ENCODE assay signal across 9 cellular contexts in the genomic region with DNA sequence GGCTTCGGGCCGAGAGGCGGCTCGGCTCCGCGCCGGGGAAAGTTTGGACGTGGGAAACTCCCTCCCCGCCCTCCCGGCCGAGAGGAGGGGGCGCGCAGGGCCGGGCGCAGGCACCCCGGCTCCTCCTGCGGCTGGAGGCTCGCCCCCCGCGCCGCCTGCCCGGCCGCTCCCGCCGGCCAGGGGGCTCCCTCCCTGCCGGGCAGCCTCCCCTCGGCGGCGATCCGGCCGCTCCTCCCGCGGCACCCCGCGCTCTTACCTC. TPM values are rescaled to one million over a fixed set of nuclear protein-coding genes. Genes with fewer than 3 reads are reported as not detected.
DNase-seq lines count a peak whose midpoint lies in the region; ATAC-seq and TF ChIP-seq lines count a peak whose summit lies in the region.
"Had no signal": no experiment of that assay in that cellular context is flagged by ENCODE, and none has a peak within 500 bp of the region (broad histone marks: within the 10 kb centered on the region; RNA-seq: fewer than 3 reads in every experiment).

No MANE protein-coding gene starts in this region.

- no peak overlapping the region for H2AFZ ChIP-seq in OCI-LY7 (ENCODE audit: low read length)

- no peaks in the 10 kb centered on the region for H4K20me1 ChIP-seq in OCI-LY7 (ENCODE audit: insufficient read depth, low read length)

- TF ChIP-seq POLR2A in spleen (IDR thresholded peaks at IDR 0.05) = no peak
- no peak for TF ChIP-seq POLR2A in GM18505 (IDR thresholded peaks at IDR 0.05; ENCODE audit: borderline replicate concordance, extremely low read depth, insufficient read depth, insufficient read length)

- POLR2A ChIA-PET in OCI-LY7 (lab: Charles Lee) = no interaction called here

- intact Hi-C loops in OCI-LY7 (cut with micrococcal nuclease; ENCODE audit: unreplicated experiment) = loop anchor here (1.0 to 2.0 kb wide), 2 partner anchors 41 to 103 kb away; no protein-coding TSS in a partner anchor
- intact Hi-C loops in spleen (cut with DNase I; ENCODE audit: low total_unique reads) = loop anchor here (5.0 kb wide), 1 partner anchor 176 kb away; no protein-coding TSS in a partner anchor
- intact Hi-C loops in mucosa of descending colon (cut with DNase I, micrococcal nuclease) = no loop called here

- WGBS in iPS DF 6.9 (ENCODE audit: insufficient coverage, insufficient read length) = no CpG with 5 or more reads among the region's 35 CpGs
- 0 to 1% (median 0%) methylated on average over 4 to 35 of the region's 35 CpGs; no CpG with 5 or more reads in 1 of the 5 donors for WGBS in spleen, 5 donors

- ATAC-seq in GM18505 (IDR thresholded peaks at IDR 0.05; ENCODE audit: unreplicated experiment) (no peak), mucosa of descending colon (no peak)

- BruUV-seq in OCI-LY7 (replicated peaks; lab: Mats Ljungman, UMichigan) = no TSS peak

- no peaks in the 10 kb centered on the region for H3K79me2 ChIP-seq in OCI-LY7 (ENCODE audit: insufficient read depth, low read depth, low read length)

- DNase-seq in GM13977 (ENCODE audit: low spot score) (peak; percentile 67), OCI-LY7 (ENCODE audit: low spot score) (no peak), iPS DF 6.9 (ENCODE audit: low read depth, low spot score) (no peak), spleen (no peak), mucosa of descending colon (no peak), HuH-7.5 (ENCODE audit: low spot score) (no peak)
- DNase-seq in stimulated activated CD4-positive, alpha-beta T cell treated with anti-CD3 and anti-CD28 coated beads, Interleukin-4, amount 100 ng/mL, for 24 hours = no peak
- DNase-seq: SHP77 treated with DMSO at 0.1 percent for 48 hours had no signal

- H3K36me3 ChIP-seq in OCI-LY7 (ENCODE audit: insufficient read depth, low read length) = no peaks in the 10 kb centered on the region
- H3K36me3 ChIP-seq in iPS DF 6.9 (ENCODE audit: control insufficient read depth, insufficient read depth, low read length) = no peaks in the 10 kb centered on the region
- no peaks in the 10 kb centered on the region for H3K36me3 ChIP-seq in spleen
- H3K36me3 ChIP-seq in mucosa of descending colon (ENCODE audit: low read depth) = no peaks in the 10 kb centered on the region

- peak overlapping the region; percentile 39; the same call in 1 of the 2 replicates for H3K4me2 ChIP-seq in OCI-LY7 (ENCODE audit: low read length)

- TF ChIP-seq CTCF in GM13977 (IDR thresholded peaks at IDR 0.05; ENCODE audit: extremely low read depth, insufficient read depth, missing control alignments) (no peak), OCI-LY7 (conservative IDR thresholded peaks at IDR 0.05; ENCODE audit: low read length) (no peak), spleen (IDR thresholded peaks at IDR 0.05 in 8 of 11, conservative IDR thresholded peaks at IDR 0.05 in 3 of 11) (no peak), mucosa of descending colon (IDR thresholded peaks at IDR 0.05) (no peak)

- H3K4me3 ChIP-seq in OCI-LY7 (ENCODE audit: low read depth, low read length, poor library complexity, severe bottlenecking) = no peak overlapping the region
- H3K4me3 ChIP-seq in iPS DF 6.9 (ENCODE audit: low read length) = peak overlapping the region; percentile 67
- H3K4me3 ChIP-seq in spleen = peak overlapping the region; percentile 30 to 73 (median 50)
- no peak overlapping the region for H3K4me3 ChIP-seq in mucosa of descending colon

- H3K9me3 ChIP-seq in OCI-LY7 (ENCODE audit: low read length) = no peaks in the 10 kb centered on the region
- H3K9me3 ChIP-seq in iPS DF 6.9 (ENCODE audit: control insufficient read depth, insufficient read depth, low read length) = no peaks in the 10 kb centered on the region
- H3K9me3 ChIP-seq in spleen = no peaks in the 10 kb centered on the region
- no peaks in the 10 kb centered on the region for H3K9me3 ChIP-seq in mucosa of descending colon

- H3K27me3 ChIP-seq in iPS DF 6.9 (ENCODE audit: control insufficient read depth, insufficient read depth, low read length) (peaks cover 50% of the 10 kb centered on the region), spleen (replicated peaks in 1 of 7) (peaks cover 7 to 100% (median 63%) of the 10 kb centered on the region in 7 donors)

- no peak overlapping the region for H3K27ac ChIP-seq in OCI-LY7 (ENCODE audit: low read depth, low read length, poor library complexity, severe bottlenecking)
- no peak overlapping the region for H3K27ac ChIP-seq in iPS DF 6.9 (ENCODE audit: low read length)
- no peak overlapping the region for H3K27ac ChIP-seq in spleen

- no peaks in the 10 kb centered on the region for H3K9me2 ChIP-seq in OCI-LY7 (ENCODE audit: insufficient read depth, low read length)

- H3K4me1 ChIP-seq in OCI-LY7 (ENCODE audit: insufficient read depth, low read length, poor library complexity, severe bottlenecking) = no peaks in the 10 kb centered on the region
- H3K4me1 ChIP-seq in iPS DF 6.9 (ENCODE audit: control insufficient read depth, insufficient read depth, low read length) = peaks cover 1% of the 10 kb centered on the region; the same call in 1 of the 2 replicates
- H3K4me1 ChIP-seq in spleen = peaks cover 9 to 36% (median 30%) of the 10 kb centered on the region in 6 donors
- peaks cover 11% of the 10 kb centered on the region for H3K4me1 ChIP-seq in mucosa of descending colon (ENCODE audit: low read depth)

- in situ Hi-C loops in GM13977 (cut with MboI; ENCODE audit: low pct_unique_long_range_greater_than_20kb, low sequenced_read_pairs, unreplicated experiment) = no loop called here

- CTCF ChIA-PET in OCI-LY7 (lab: Charles Lee; ENCODE audit: unreplicated experiment) = no interaction called here

RNA-seq across cellular contexts. Expression of gene CDH22, which starts 0.4 kb away (rescaled TPM):
- not detected in 2 replicates for total RNA-seq in OCI-LY7 (2014; rRNA removed; shearing (Covaris generic))
- total RNA-seq in OCI-LY7 (2022) = not detected in 2 replicates
- total RNA-seq in spleen = not detected
- polyA plus RNA-seq in spleen = not detected
- under 1 TPM; 0.13 to 0.32 (median 0.19) TPM for total RNA-seq in mucosa of descending colon

Comparison
In these comparisons a context has a peak if more than half of its experiments do, and no peak if none do; other contexts are left out.
1. H3K4me3 ChIP-seq: peak in iPS DF 6.9 (single experiment) and spleen (8 of 8); none in OCI-LY7 (single experiment) and mucosa of descending colon (single experiment).
2. intact Hi-C loops: an anchor here in OCI-LY7 (1.0 to 2.0 kb wide) and spleen (5.0 kb wide); none called in mucosa of descending colon.